Comparison of ENCODE assay signal across 1 cellular context in genomic region chrX:46279925-46280313, GRCh38.
A peak's percentile ranks its signal among the peaks of the same experiment; 100 is the strongest.
TF ChIP-seq lines count a peak whose summit lies in the region.

No MANE protein-coding gene starts in this region.

TF ChIP-seq in SK-N-SH, 30 proteins besides CTCF, POLR2A, EP300 and RAD21 (continued from another document):
- TF ChIP-seq TAF1 (IDR thresholded peaks at IDR 0.05; ENCODE audit: borderline replicate concordance, low read depth, low read length) (no peak), NFIC (IDR thresholded peaks at IDR 0.05; ENCODE audit: borderline replicate concordance) (no peak), JUND (IDR thresholded peaks at IDR 0.05) (peak; percentile 56), IRF3 (IDR thresholded peaks at IDR 0.05; ENCODE audit: low read depth, low read length) (no peak), EZH2phosphoT487 (IDR thresholded peaks at IDR 0.05; ENCODE audit: borderline replicate concordance, low read depth) (no peak), MXI1 (IDR thresholded peaks at IDR 0.05; ENCODE audit: low read depth, low read length) (no peak), RXRA (IDR thresholded peaks at IDR 0.05; ENCODE audit: borderline replicate concordance, low read depth) (no peak), FOXM1 (IDR thresholded peaks at IDR 0.05; ENCODE audit: low read depth) (no peak), CHD2 (IDR thresholded peaks at IDR 0.05; ENCODE audit: low read length, partially characterized antibody) (no peak), FOSL2 (IDR thresholded peaks at IDR 0.05; ENCODE audit: borderline replicate concordance, low read depth) (peak; percentile 50; the same call in 1 of the 2 replicates), RFX5 (IDR thresholded peaks at IDR 0.05; ENCODE audit: low read length) (no peak), MEF2A (IDR thresholded peaks at IDR 0.05; ENCODE audit: borderline replicate concordance, low read depth) (no peak), NRF1 (IDR thresholded peaks at IDR 0.05; ENCODE audit: low read depth, low read length) (no peak), PBX3 (IDR thresholded peaks at IDR 0.05) (no peak), TEAD4 (IDR thresholded peaks at IDR 0.05; ENCODE audit: borderline replicate concordance, insufficient read depth) (no peak), ELF1 (IDR thresholded peaks at IDR 0.05) (peak; percentile 46; the same call in 1 of the 2 replicates), SIN3A (IDR thresholded peaks at IDR 0.05; ENCODE audit: borderline replicate concordance, low read depth, low read length) (no peak), RCOR1 (IDR thresholded peaks at IDR 0.05; ENCODE audit: low read length) (no peak)
